Comparison of ENCODE assay signal across 1 cellular context in the genomic region with DNA sequence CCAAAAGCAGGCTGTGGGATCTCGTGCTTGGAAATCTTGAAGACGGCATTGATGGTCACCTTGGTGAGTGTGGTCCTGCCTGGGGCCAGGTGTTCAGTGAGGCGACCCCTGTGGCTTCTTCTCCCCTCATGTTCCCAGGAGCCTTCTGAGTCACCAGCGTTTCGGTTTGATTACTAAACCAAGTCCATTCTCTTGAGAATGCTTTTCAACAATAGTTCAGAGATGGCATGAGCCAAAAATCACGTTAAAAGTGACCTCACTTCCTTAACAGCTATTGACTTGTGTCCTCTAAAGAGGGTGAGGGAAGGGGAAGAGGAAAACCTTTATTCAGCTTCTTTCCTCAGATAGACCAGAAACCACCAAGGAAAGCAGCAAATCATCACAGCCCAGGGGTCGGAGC.
A peak's percentile ranks its signal among the peaks of the same experiment; 100 is the strongest.
TF ChIP-seq lines count a peak whose summit lies in the region.

No MANE protein-coding gene starts in this region.

TF ChIP-seq in GM12878, 131 proteins besides CTCF, POLR2A, EP300 and RAD21 (continued from another document and continues in another):
- TF ChIP-seq, protein P1, sequence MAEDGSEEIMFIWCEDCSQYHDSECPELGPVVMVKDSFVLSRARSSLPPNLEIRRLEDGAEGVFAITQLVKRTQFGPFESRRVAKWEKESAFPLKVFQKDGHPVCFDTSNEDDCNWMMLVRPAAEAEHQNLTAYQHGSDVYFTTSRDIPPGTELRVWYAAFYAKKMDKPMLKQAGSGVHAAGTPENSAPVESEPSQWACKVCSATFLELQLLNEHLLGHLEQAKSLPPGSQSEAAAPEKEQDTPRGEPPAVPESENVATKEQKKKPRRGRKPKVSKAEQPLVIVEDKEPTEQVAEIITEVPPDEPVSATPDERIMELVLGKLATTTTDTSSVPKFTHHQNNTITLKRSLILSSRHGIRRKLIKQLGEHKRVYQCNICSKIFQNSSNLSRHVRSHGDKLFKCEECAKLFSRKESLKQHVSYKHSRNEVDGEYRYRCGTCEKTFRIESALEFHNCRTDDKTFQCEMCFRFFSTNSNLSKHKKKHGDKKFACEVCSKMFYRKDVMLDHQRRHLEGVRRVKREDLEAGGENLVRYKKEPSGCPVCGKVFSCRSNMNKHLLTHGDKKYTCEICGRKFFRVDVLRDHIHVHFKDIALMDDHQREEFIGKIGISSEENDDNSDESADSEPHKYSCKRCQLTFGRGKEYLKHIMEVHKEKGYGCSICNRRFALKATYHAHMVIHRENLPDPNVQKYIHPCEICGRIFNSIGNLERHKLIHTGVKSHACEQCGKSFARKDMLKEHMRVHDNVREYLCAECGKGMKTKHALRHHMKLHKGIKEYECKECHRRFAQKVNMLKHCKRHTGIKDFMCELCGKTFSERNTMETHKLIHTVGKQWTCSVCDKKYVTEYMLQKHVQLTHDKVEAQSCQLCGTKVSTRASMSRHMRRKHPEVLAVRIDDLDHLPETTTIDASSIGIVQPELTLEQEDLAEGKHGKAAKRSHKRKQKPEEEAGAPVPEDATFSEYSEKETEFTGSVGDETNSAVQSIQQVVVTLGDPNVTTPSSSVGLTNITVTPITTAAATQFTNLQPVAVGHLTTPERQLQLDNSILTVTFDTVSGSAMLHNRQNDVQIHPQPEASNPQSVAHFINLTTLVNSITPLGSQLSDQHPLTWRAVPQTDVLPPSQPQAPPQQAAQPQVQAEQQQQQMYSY (CRISPR knock-in tag; IDR thresholded peaks at IDR 0.05): no peak
- no peak for TF ChIP-seq SP1 (IDR thresholded peaks at IDR 0.05; ENCODE audit: low read depth, low read length)
- 0 out of 2 replicates have a peak, but pooled peaks have one; percentile 20 for TF ChIP-seq CHD2 (IDR thresholded peaks at IDR 0.05; ENCODE audit: borderline replicate concordance, low read depth, low read length)
- no peak for TF ChIP-seq WRNIP1 (IDR thresholded peaks at IDR 0.05; ENCODE audit: borderline replicate concordance, low read depth, low read length)
- no peak for TF ChIP-seq EZH2 (IDR thresholded peaks at IDR 0.05; ENCODE audit: borderline replicate concordance, control insufficient read depth, low read depth, low read length)
- no peak for TF ChIP-seq ZNF384 (IDR thresholded peaks at IDR 0.05; ENCODE audit: borderline replicate concordance, low read depth, low read length)
- no peak for TF ChIP-seq HDGF (IDR thresholded peaks at IDR 0.05)
- TF ChIP-seq E4F1 (IDR thresholded peaks at IDR 0.05; ENCODE audit: borderline replicate concordance, partially characterized antibody): no peak
- no peak for TF ChIP-seq SMAD1 (IDR thresholded peaks at IDR 0.05; ENCODE audit: low read depth, partially characterized antibody)
- TF ChIP-seq RCOR1 (conservative IDR thresholded peaks at IDR 0.05; ENCODE audit: low read depth, low read length): no peak
- TF ChIP-seq RELA (IDR thresholded peaks at IDR 0.05; ENCODE audit: borderline replicate concordance, partially characterized antibody): no peak
- TF ChIP-seq, protein P2, sequence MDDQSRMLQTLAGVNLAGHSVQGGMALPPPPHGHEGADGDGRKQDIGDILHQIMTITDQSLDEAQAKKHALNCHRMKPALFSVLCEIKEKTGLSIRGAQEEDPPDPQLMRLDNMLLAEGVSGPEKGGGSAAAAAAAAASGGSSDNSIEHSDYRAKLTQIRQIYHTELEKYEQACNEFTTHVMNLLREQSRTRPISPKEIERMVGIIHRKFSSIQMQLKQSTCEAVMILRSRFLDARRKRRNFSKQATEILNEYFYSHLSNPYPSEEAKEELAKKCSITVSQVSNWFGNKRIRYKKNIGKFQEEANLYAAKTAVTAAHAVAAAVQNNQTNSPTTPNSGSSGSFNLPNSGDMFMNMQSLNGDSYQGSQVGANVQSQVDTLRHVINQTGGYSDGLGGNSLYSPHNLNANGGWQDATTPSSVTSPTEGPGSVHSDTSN (IDR thresholded peaks at IDR 0.05; ENCODE audit: insufficient replicate concordance, low read depth, low read length): no peak
- TF ChIP-seq MEF2A (IDR thresholded peaks at IDR 0.05; ENCODE audit: insufficient read depth, low read depth, low read length): peak; percentile 62
- TF ChIP-seq IKZF1 (conservative IDR thresholded peaks at IDR 0.05): peak; percentile 37; the same call in 1 of the 2 replicates
- no peak for TF ChIP-seq NFXL1 (IDR thresholded peaks at IDR 0.05; ENCODE audit: borderline replicate concordance)
- TF ChIP-seq, protein P3, sequence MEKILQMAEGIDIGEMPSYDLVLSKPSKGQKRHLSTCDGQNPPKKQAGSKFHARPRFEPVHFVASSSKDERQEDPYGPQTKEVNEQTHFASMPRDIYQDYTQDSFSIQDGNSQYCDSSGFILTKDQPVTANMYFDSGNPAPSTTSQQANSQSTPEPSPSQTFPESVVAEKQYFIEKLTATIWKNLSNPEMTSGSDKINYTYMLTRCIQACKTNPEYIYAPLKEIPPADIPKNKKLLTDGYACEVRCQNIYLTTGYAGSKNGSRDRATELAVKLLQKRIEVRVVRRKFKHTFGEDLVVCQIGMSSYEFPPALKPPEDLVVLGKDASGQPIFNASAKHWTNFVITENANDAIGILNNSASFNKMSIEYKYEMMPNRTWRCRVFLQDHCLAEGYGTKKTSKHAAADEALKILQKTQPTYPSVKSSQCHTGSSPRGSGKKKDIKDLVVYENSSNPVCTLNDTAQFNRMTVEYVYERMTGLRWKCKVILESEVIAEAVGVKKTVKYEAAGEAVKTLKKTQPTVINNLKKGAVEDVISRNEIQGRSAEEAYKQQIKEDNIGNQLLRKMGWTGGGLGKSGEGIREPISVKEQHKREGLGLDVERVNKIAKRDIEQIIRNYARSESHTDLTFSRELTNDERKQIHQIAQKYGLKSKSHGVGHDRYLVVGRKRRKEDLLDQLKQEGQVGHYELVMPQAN (conservative IDR thresholded peaks at IDR 0.05): no peak
- TF ChIP-seq ZBTB4 (CRISPR knock-in tag; IDR thresholded peaks at IDR 0.05): no peak
- TF ChIP-seq CREM (IDR thresholded peaks at IDR 0.05; ENCODE audit: low read depth): peak; percentile 83
- peak; percentile 93 for TF ChIP-seq EED (IDR thresholded peaks at IDR 0.05; ENCODE audit: low read depth)
- TF ChIP-seq POU2F2 (IDR thresholded peaks at IDR 0.05; ENCODE audit: borderline replicate concordance, low read depth, low read length): no peak
- TF ChIP-seq KDM1A (IDR thresholded peaks at IDR 0.05; ENCODE audit: borderline replicate concordance): no peak
- TF ChIP-seq EGR1 (IDR thresholded peaks at IDR 0.05; ENCODE audit: borderline replicate concordance in 1 of 2, low read depth in 2 of 2, low read length in 2 of 2): 0 out of 3 replicates have a peak, but pooled peaks of 1 of the 2 experiments have one; percentile 8
- peak; percentile 85 for TF ChIP-seq TCF12 (IDR thresholded peaks at IDR 0.05; ENCODE audit: low read depth, low read length)
- 0 out of 2 replicates have a peak, but pooled peaks have one; percentile 36 for TF ChIP-seq GABPA (IDR thresholded peaks at IDR 0.05; ENCODE audit: low read depth)
- TF ChIP-seq ZNF622 (IDR thresholded peaks at IDR 0.05): no peak
- peak; percentile 19; the same call in 1 of the 2 replicates for TF ChIP-seq TCF7 (IDR thresholded peaks at IDR 0.05; ENCODE audit: borderline replicate concordance)
- TF ChIP-seq SMARCA5 (IDR thresholded peaks at IDR 0.05): no peak
- TF ChIP-seq ZNF24 (IDR thresholded peaks at IDR 0.05): no peak
- TF ChIP-seq BCLAF1 (IDR thresholded peaks at IDR 0.05): no peak
- TF ChIP-seq ZBTB11 (CRISPR knock-in tag; IDR thresholded peaks at IDR 0.05): no peak
- TF ChIP-seq MTA2 (IDR thresholded peaks at IDR 0.05; ENCODE audit: low read depth): 0 out of 2 replicates have a peak, but pooled peaks have one; percentile 11
- peak; percentile 92 for TF ChIP-seq ATF2 (IDR thresholded peaks at IDR 0.05; ENCODE audit: low read length)
- peak; percentile 73; the same call in 1 of the 2 replicates for TF ChIP-seq IRF4 (IDR thresholded peaks at IDR 0.05; ENCODE audit: low read depth, low read length)
- peak; percentile 63 for TF ChIP-seq CREB1 (IDR thresholded peaks at IDR 0.05; ENCODE audit: low read depth)
